Comparison of ENCODE assay signal across 9 cellular contexts in genomic region chr1:39230261-39231190, GRCh38. TPM values are rescaled to one million over a fixed set of nuclear protein-coding genes. Genes with fewer than 3 reads are reported as not detected.
DNase-seq lines count a peak whose midpoint lies in the region; ATAC-seq lines count a peak whose summit lies in the region.
"Had no signal": no experiment of that assay in that cellular context is flagged by ENCODE, and none has a peak within 500 bp of the region (broad histone marks: within the 10 kb centered on the region; RNA-seq: fewer than 3 reads in every experiment).

No MANE protein-coding gene starts in this region.

- DNase-seq in SIG-M5 treated with dmso at 0.1 percent for 504 hours (lab: John Stamatoyannopoulos, UW; ENCODE audit: unreplicated experiment) (peak; percentile 26), SIG-M5 (lab: John Stamatoyannopoulos, UW) (no peak), iPS-NIHi11 (ENCODE audit: low spot score) (peak; percentile 60), NCI-H1417 treated with DMSO at 0.1 percent for 48 hours (lab: John Stamatoyannopoulos, UW) (no peak)
- no peak for DNase-seq in stimulated activated effector memory CD8-positive, alpha-beta T cell treated with anti-CD3 and anti-CD28 coated beads, Interleukin-12 subunit alpha, Interleukin-12 subunit beta, amount 100 ng/mL, for 72 hours (ENCODE audit: low spot score in 2 of 2)

- H3K4me1 ChIP-seq in HUES64 (ENCODE audit: insufficient read depth, low read length), result peaks cover 32% of the 10 kb centered on the region

- 59% methylated on average over 9 of the region's 9 CpGs for WGBS in HUES64

- peak overlapping the region; percentile 34 for H3K27ac Mint-ChIP-seq in activated T-helper 17 cell treated with anti-CD3 and anti-CD28 coated beads, Interleukin-2, amount 50 U/mL, for 72 hours
- H3K27ac Mint-ChIP-seq in stimulated activated effector memory CD8-positive, alpha-beta T cell treated with anti-CD3 and anti-CD28 coated beads, Interleukin-12 subunit alpha, Interleukin-12 subunit beta, amount 100 ng/mL, for 72 hours, result peak overlapping the region; percentile 74

- H3K27me3 Mint-ChIP-seq in activated T-helper 17 cell treated with anti-CD3 and anti-CD28 coated beads, Interleukin-2, amount 50 U/mL, for 72 hours, result no peaks in the 10 kb centered on the region

- peaks cover 22% of the 10 kb centered on the region for H3K36me3 ChIP-seq in HUES64 (ENCODE audit: insufficient read depth, low read length)

- H3K4me3 Mint-ChIP-seq in activated T-helper 17 cell treated with anti-CD3 and anti-CD28 coated beads, Interleukin-2, amount 50 U/mL, for 72 hours, result peak overlapping the region; percentile 49
- peak overlapping the region; percentile 40 for H3K4me3 Mint-ChIP-seq in stimulated activated effector memory CD8-positive, alpha-beta T cell treated with anti-CD3 and anti-CD28 coated beads, Interleukin-12 subunit alpha, Interleukin-12 subunit beta, amount 100 ng/mL, for 72 hours

- peaks cover 31% of the 10 kb centered on the region for H3K4me1 Mint-ChIP-seq in activated T-helper 17 cell treated with anti-CD3 and anti-CD28 coated beads, Interleukin-2, amount 50 U/mL, for 72 hours
- peaks cover 52% of the 10 kb centered on the region for H3K4me1 Mint-ChIP-seq in stimulated activated effector memory CD8-positive, alpha-beta T cell treated with anti-CD3 and anti-CD28 coated beads, Interleukin-12 subunit alpha, Interleukin-12 subunit beta, amount 100 ng/mL, for 72 hours

- no peaks in the 10 kb centered on the region for H3K27me3 ChIP-seq in HUES64 (ENCODE audit: insufficient read depth, low read length)

- H3K9me3 Mint-ChIP-seq in activated T-helper 17 cell treated with anti-CD3 and anti-CD28 coated beads, Interleukin-2, amount 50 U/mL, for 72 hours, result no peaks in the 10 kb centered on the region
- no peaks in the 10 kb centered on the region for H3K9me3 Mint-ChIP-seq in stimulated activated effector memory CD8-positive, alpha-beta T cell treated with anti-CD3 and anti-CD28 coated beads, Interleukin-12 subunit alpha, Interleukin-12 subunit beta, amount 100 ng/mL, for 72 hours

- no peaks in the 10 kb centered on the region for H3K9me3 ChIP-seq in HUES64 (ENCODE audit: insufficient read depth, low read depth, low read length)

- peaks cover 67% of the 10 kb centered on the region for H3K36me3 Mint-ChIP-seq in activated T-helper 17 cell treated with anti-CD3 and anti-CD28 coated beads, Interleukin-2, amount 50 U/mL, for 72 hours (ENCODE audit: low read depth)
- peaks cover 73% of the 10 kb centered on the region for H3K36me3 Mint-ChIP-seq in stimulated activated effector memory CD8-positive, alpha-beta T cell treated with anti-CD3 and anti-CD28 coated beads, Interleukin-12 subunit alpha, Interleukin-12 subunit beta, amount 100 ng/mL, for 72 hours

- H3K9ac ChIP-seq in HUES64 (ENCODE audit: low read depth, low read length), result no peak overlapping the region

- no peak overlapping the region for H3K4me3 ChIP-seq in HUES64 (ENCODE audit: low read length)

- H3K27ac ChIP-seq in HUES64 (ENCODE audit: low read depth, low read length), result peak overlapping the region; percentile 89; the same call in 1 of the 2 replicates
- H3K27ac ChIP-seq: 22Rv1 had no signal

- peak; percentile 82 for ATAC-seq in activated T-helper 17 cell treated with anti-CD3 and anti-CD28 coated beads, Interleukin-2, amount 50 U/mL, for 72 hours (replicated peaks)
- ATAC-seq in stimulated activated effector memory CD8-positive, alpha-beta T cell treated with anti-CD3 and anti-CD28 coated beads, Interleukin-12 subunit alpha, Interleukin-12 subunit beta, amount 100 ng/mL, for 72 hours, result peak; percentile 81
- ATAC-seq in HG03039 (IDR thresholded peaks at IDR 0.05; ENCODE audit: unreplicated experiment), result no peak

RNA-seq across cellular contexts. Expression of gene MACF1, which starts 26.0 kb away (rescaled TPM):
- 76.3 TPM for polyA plus RNA-seq in HUES64 (2013, experiment 1 of 2)
- polyA plus RNA-seq in HUES64 (2013, experiment 2 of 2), result 81.7 TPM
- total RNA-seq in activated T-helper 17 cell treated with anti-CD3 and anti-CD28 coated beads, Interleukin-2, amount 50 U/mL, for 72 hours, result 100 to 1,000 TPM; 434 to 605 TPM

Comparison
In these comparisons a context has a peak if more than half of its experiments do, and no peak if none do; other contexts are left out.
1. DNase-seq: peak in SIG-M5 treated with dmso at 0.1 percent for 504 hours (single experiment) and iPS-NIHi11 (single experiment); none in SIG-M5 (single experiment), stimulated activated effector memory CD8-positive, alpha-beta T cell treated with anti-CD3 and anti-CD28 coated beads, Interleukin-12 subunit alpha, Interleukin-12 subunit beta, amount 100 ng/mL, for 72 hours (0 of 2) and NCI-H1417 treated with DMSO at 0.1 percent for 48 hours (single experiment).